9 cellular contexts compared by ENCODE assay signal in the genomic region with DNA sequence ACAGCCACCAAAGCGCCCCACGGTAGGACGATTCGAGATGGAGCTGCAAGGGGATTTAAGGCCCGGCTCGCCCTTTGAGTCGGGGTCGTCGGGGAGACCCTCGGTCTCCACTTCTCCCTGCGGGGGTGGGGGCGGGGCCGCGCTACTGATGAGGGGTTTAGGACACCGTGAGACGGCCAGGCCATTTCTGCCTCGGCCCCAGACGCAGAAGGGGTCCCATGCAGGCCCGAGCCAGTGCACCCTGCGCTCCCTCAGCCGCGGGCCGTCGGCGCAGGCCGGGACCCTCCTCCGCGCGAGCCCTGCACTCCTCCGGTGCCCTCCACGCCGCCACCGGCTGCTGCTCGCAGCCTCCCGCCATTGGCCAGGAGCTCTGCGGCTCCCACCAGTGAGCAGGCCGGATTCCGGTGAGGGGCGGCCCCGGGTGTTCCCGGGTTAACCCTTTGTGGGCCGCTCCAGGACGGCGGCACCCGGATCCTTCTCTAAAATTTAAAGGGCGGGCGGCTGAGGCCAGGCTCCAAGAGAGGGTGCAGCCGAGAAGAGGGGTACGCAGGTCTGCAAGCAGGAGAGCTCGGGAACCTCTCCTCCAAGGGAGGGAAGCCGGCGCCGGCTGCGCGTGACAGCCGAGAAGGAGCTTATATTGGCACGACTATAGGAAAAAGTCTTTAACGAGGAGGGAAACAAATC. TPM values are rescaled to one million over a fixed set of nuclear protein-coding genes. Genes with fewer than 3 reads are reported as not detected.
DNase-seq lines count a peak whose midpoint lies in the region; TF ChIP-seq lines count a peak whose summit lies in the region.
"Had no signal": no experiment of that assay in that cellular context is flagged by ENCODE, and none has a peak within 500 bp of the region (broad histone marks: within the 10 kb centered on the region; RNA-seq: fewer than 3 reads in every experiment).

No MANE protein-coding gene starts in this region.

- H3K36me3 Mint-ChIP-seq in HFFc6 (ENCODE audit: low read depth), result peaks cover 11% of the 10 kb centered on the region

- H4K20me1 ChIP-seq in DOHH2 (ENCODE audit: control insufficient read depth, insufficient read depth, low read depth, low read length), result no peaks in the 10 kb centered on the region

- H3K4me3 ChIP-seq in DOHH2 (ENCODE audit: low read length) (peak overlapping the region; percentile 44), epithelial cell of esophagus (ENCODE audit: low read length) (peak overlapping the region; percentile 48), mononuclear cell (ENCODE audit: low read length) (peak overlapping the region; percentile 30)

- TF ChIP-seq CTCF in DOHH2 (IDR thresholded peaks at IDR 0.05; ENCODE audit: low read depth, low read length, poor library complexity, severe bottlenecking) (no peak), HFFc6 (IDR thresholded peaks at IDR 0.05) (no peak; the same call in 1 of the 2 replicates), epithelial cell of esophagus (IDR thresholded peaks at IDR 0.05; ENCODE audit: insufficient read depth, low read depth, low read length, missing control alignments) (no peak)

- H3K27me3 ChIP-seq in DOHH2 (ENCODE audit: control insufficient read depth, low read length) (peaks cover 55% of the 10 kb centered on the region), mononuclear cell (ENCODE audit: insufficient read depth, low read length) (peaks cover 23% of the 10 kb centered on the region)

- H3K36me3 ChIP-seq in DOHH2 (ENCODE audit: control insufficient read depth, low read length), result no peaks in the 10 kb centered on the region

- H3K9me3 ChIP-seq in DOHH2 (ENCODE audit: control insufficient read depth, insufficient read depth, low read length), result no peaks in the 10 kb centered on the region
- H3K9me3 ChIP-seq in mononuclear cell (ENCODE audit: low read depth, low read length), result no peaks in the 10 kb centered on the region

- peak overlapping the region; percentile 96 for H3K27ac Mint-ChIP-seq in HFFc6

- no peak overlapping the region for H3K27ac ChIP-seq in DOHH2 (ENCODE audit: low read depth, low read length)
- H3K27ac ChIP-seq: VCaP had no signal

- H3F3A ChIP-seq in DOHH2 (ENCODE audit: control insufficient read depth, insufficient read depth), result no peaks in the 10 kb centered on the region

- no peaks in the 10 kb centered on the region for H3K9me2 ChIP-seq in DOHH2 (replicated peaks; ENCODE audit: control insufficient read depth, low read length)

- peaks cover 7% of the 10 kb centered on the region for H3K27me3 Mint-ChIP-seq in HFFc6 (ENCODE audit: insufficient read depth)

- H3K4me3 Mint-ChIP-seq in HFFc6, result peak overlapping the region; percentile 87

- peaks cover 95% of the 10 kb centered on the region for H3K4me1 Mint-ChIP-seq in HFFc6 (ENCODE audit: low read depth)

- no peaks in the 10 kb centered on the region for H3K9me3 Mint-ChIP-seq in HFFc6

- peak overlapping the region; percentile 55 for H3K4me2 ChIP-seq in DOHH2 (ENCODE audit: low read length)

- DNase-seq in HFFc6, result peak; percentile 73
- peak; percentile 40 for DNase-seq in NCI-H774 (lab: John Stamatoyannopoulos, UW)
- peak; percentile 65 for DNase-seq in activated T-cell treated with anti-CD3 and anti-CD28 coated beads for 1 hour (ENCODE audit: low read depth)
- DNase-seq in epithelial cell of esophagus (ENCODE audit: low read depth), result peak; percentile 76
- DNase-seq in stimulated activated CD8-positive, alpha-beta memory T cell treated with anti-CD3 and anti-CD28 coated beads, Interleukin-2, amount 100 ng/mL, for 48 hours (ENCODE audit: low read depth in 2 of 2), result peak; percentile 54 to 63
- DNase-seq in RKO (ENCODE audit: low spot score), result no peak

- H3K79me2 ChIP-seq in DOHH2 (ENCODE audit: control insufficient read depth, low read length), result no peaks in the 10 kb centered on the region

- H3K4me1 ChIP-seq in DOHH2 (ENCODE audit: control insufficient read depth, low read length) (peaks cover 11% of the 10 kb centered on the region; the same call in 1 of the 2 replicates), mononuclear cell (ENCODE audit: insufficient read depth, low read length) (peaks cover 28% of the 10 kb centered on the region)

RNA-seq across cellular contexts. Expression of gene CREB3L1, which starts 18.0 kb away (rescaled TPM):
- 100 to 1,000 TPM; 282 to 328 (median 310) TPM for total RNA-seq in HFFc6 (2021; fragmentation: NEBNext Ultra II Directional; extraction: Animal tissue kit (Norgen Biotek cat#: 25700))
- 0.10 TPM for total RNA-seq in mononuclear cell

RNA-seq across cellular contexts. Expression of gene DGKZ, which starts 51.8 kb away (rescaled TPM):
- total RNA-seq in HFFc6 (2021; fragmentation: NEBNext Ultra II Directional; extraction: Animal tissue kit (Norgen Biotek cat#: 25700)), result 10 to 100 TPM; 40.4 to 49.8 (median 46.2) TPM
- 90.6 TPM for total RNA-seq in mononuclear cell

Comparison
In these comparisons a context has a peak if more than half of its experiments do, and no peak if none do; other contexts are left out.
1. RNA of gene CREB3L1, which starts 18.0 kb away (total RNA-seq): 282 to 328 TPM in HFFc6; 0.10 TPM in mononuclear cell (single experiment); every median in the first group is over 100 times any median in the second.
2. Peak in every context shown above with its lines, with median percentiles within 50 percentile points of each other: H3K4me3 ChIP-seq.